In genomic region chrX:31546130-31546529, GRCh38 we compare ENCODE assay signal across 14 cellular contexts.
A peak's percentile ranks its signal among the peaks of the same experiment; 100 is the strongest.
DNase-seq lines count a peak whose midpoint lies in the region; ATAC-seq and TF ChIP-seq lines count a peak whose summit lies in the region.
"Had no signal": no experiment of that assay in that cellular context is flagged by ENCODE, and none has a peak within 500 bp of the region (broad histone marks: within the 10 kb centered on the region; RNA-seq: fewer than 3 reads in every experiment).

No MANE protein-coding gene starts in this region.

- no peak overlapping the region for H3K9ac ChIP-seq in adipocyte (ENCODE audit: low read length)

- POLR2A ChIA-PET in MCF 10A (lab: Yijun Ruan, JAX), result no interaction called here

- intact Hi-C loops in MCF 10A (cut with micrococcal nuclease), result loop anchor here (1.0 kb wide), 1 partner anchor 63 kb away; no protein-coding TSS in a partner anchor
- intact Hi-C loops in breast epithelium (cut with DNase I; ENCODE audit: low total_unique reads), result loop anchor here (5.0 kb wide), 1 partner anchor 391 kb away; no protein-coding TSS in a partner anchor

- H3K4me3 ChIP-seq in breast epithelium (no peak overlapping the region), adipocyte (ENCODE audit: low read length) (no peak overlapping the region)
- H3K4me3 ChIP-seq: A549, colonic mucosa had no signal

- no peaks in the 10 kb centered on the region for H3K36me3 Mint-ChIP-seq in MCF 10A (ENCODE audit: insufficient read depth, unreplicated experiment)

- no peak for TF ChIP-seq POLR2A in breast epithelium (IDR thresholded peaks at IDR 0.05)

- no peaks in the 10 kb centered on the region for H3K27me3 Mint-ChIP-seq in MCF 10A (ENCODE audit: insufficient read depth, unreplicated experiment)

- ATAC-seq in omental fat pad (ENCODE audit: low FRiP score), result no peak
- ATAC-seq: A549 had no signal

- no peaks in the 10 kb centered on the region for H3K4me1 Mint-ChIP-seq in MCF 10A (ENCODE audit: insufficient read depth, unreplicated experiment)

- no TSS peak for BruUV-seq in MCF 10A (replicated peaks; lab: Mats Ljungman, UMichigan)

- H3K27ac ChIP-seq in breast epithelium, result no peak overlapping the region
- H3K27ac ChIP-seq: A549, colonic mucosa had no signal

- CTCF ChIA-PET in MCF 10A (lab: Yijun Ruan, JAX), result interaction anchor here (0.5 to 1.0 kb wide), 3 partner anchors 110 to 780 kb away, joined by 3 to 4 read pairs (median 3); no protein-coding TSS in a partner anchor

- no peaks in the 10 kb centered on the region for H3K4me1 ChIP-seq in breast epithelium
- H3K4me1 ChIP-seq in adipocyte (ENCODE audit: control insufficient read depth, insufficient read depth, low read length), result peaks cover 9% of the 10 kb centered on the region
- H3K4me1 ChIP-seq: A549, colonic mucosa had no signal

- no peak for TF ChIP-seq CTCF in MCF 10A (IDR thresholded peaks at IDR 0.05; ENCODE audit: unreplicated experiment)
- no peak for TF ChIP-seq CTCF in breast epithelium (IDR thresholded peaks at IDR 0.05)
- TF ChIP-seq CTCF in omental fat pad (IDR thresholded peaks at IDR 0.05), result no peak

- no peaks in the 10 kb centered on the region for H3K9me3 ChIP-seq in breast epithelium
- H3K9me3 ChIP-seq in adipocyte (ENCODE audit: control insufficient read depth, low read length), result no peaks in the 10 kb centered on the region
- H3K9me3 ChIP-seq: A549, colonic mucosa had no signal

- DNase-seq in MCF 10A (ENCODE audit: unreplicated experiment) (peak; percentile 77), breast epithelium (ENCODE audit: low spot score in 2 of 2) (no peak), adipocyte (ENCODE audit: low read depth) (peak; percentile 47), glomerular visceral epithelial cell (ENCODE audit: extremely low spot score) (peak; percentile 48), NCI-H2171 treated with DMSO at 0.1 percent for 48 hours (lab: John Stamatoyannopoulos, UW) (no peak), omental fat pad (ENCODE audit: low spot score) (no peak), inferior parietal cortex (ENCODE audit: extremely low spot score) (no peak)
- DNase-seq in stimulated activated CD4-positive, alpha-beta T cell treated with anti-CD3 and anti-CD28 coated beads, Interleukin-4, amount 100 ng/mL, for 24 hours, result no peak
- DNase-seq: colonic mucosa; Karpas-422; NCI-H748 treated with DMSO at 0.1 percent for 48 hours; stimulated activated CD4-positive, alpha-beta T cell treated with anti-CD3 and anti-CD28 coated beads, Interleukin-4, amount 100 ng/mL, for 4 hours had no signal

- no peak overlapping the region for H3K4me3 Mint-ChIP-seq in MCF 10A (ENCODE audit: unreplicated experiment)
- H3K4me3 Mint-ChIP-seq: T-helper 2 cell treated with Interferon-gamma antibody and Interleukin-4, amounts not matched to agents 5 μg/mL and 100 μg/mL, for 36 hours had no signal

- no peaks in the 10 kb centered on the region for H3K9me3 Mint-ChIP-seq in MCF 10A (ENCODE audit: unreplicated experiment)
- H3K9me3 Mint-ChIP-seq: T-helper 2 cell treated with Interferon-gamma antibody and Interleukin-4, amounts not matched to agents 5 μg/mL and 100 μg/mL, for 36 hours had no signal

- peak overlapping the region; percentile 26 for H3K27ac Mint-ChIP-seq in MCF 10A (ENCODE audit: low read depth, unreplicated experiment)
- H3K27ac Mint-ChIP-seq: T-helper 2 cell treated with Interferon-gamma antibody and Interleukin-4, amounts not matched to agents 5 μg/mL and 100 μg/mL, for 36 hours had no signal

- H3K27me3 ChIP-seq in breast epithelium (peaks cover 0 to 4% of the 10 kb centered on the region in 2 donors), adipocyte (replicated peaks; ENCODE audit: control insufficient read depth, insufficient read depth, low read length) (no peaks in the 10 kb centered on the region)

- H3K36me3 ChIP-seq in breast epithelium (no peaks in the 10 kb centered on the region), adipocyte (ENCODE audit: control insufficient read depth, insufficient read depth, low read length, severe bottlenecking) (no peaks in the 10 kb centered on the region)
- H3K36me3 ChIP-seq: colonic mucosa had no signal

Comparison
In these comparisons a context has a peak if more than half of its experiments do, and no peak if none do; other contexts are left out.
1. DNase-seq: peak in MCF 10A (single experiment), adipocyte (single experiment) and glomerular visceral epithelial cell (single experiment); none in breast epithelium (0 of 2), NCI-H2171 treated with DMSO at 0.1 percent for 48 hours (single experiment), omental fat pad (single experiment), stimulated activated CD4-positive, alpha-beta T cell treated with anti-CD3 and anti-CD28 coated beads, Interleukin-4, amount 100 ng/mL, for 24 hours (single experiment) and inferior parietal cortex (single experiment).